Comparison of ENCODE assay signal across 8 cellular contexts in genomic region chr15:42494998-42495360, GRCh38. TPM values are rescaled to one million over a fixed set of nuclear protein-coding genes. Genes with fewer than 3 reads are reported as not detected.
DNase-seq lines count a peak whose midpoint lies in the region; ATAC-seq and TF ChIP-seq lines count a peak whose summit lies in the region.

No MANE protein-coding gene starts in this region.

- H3K79me2 ChIP-seq in DND-41 (ENCODE audit: insufficient read depth, low read length) = peaks cover 46% of the 10 kb centered on the region
- H3K79me2 ChIP-seq in osteoblast (ENCODE audit: insufficient read depth, low read length) = peaks cover 44% of the 10 kb centered on the region

- H3K27me3 Mint-ChIP-seq in activated naive CD8-positive, alpha-beta T cell treated with anti-CD3 and anti-CD28 coated beads, Interleukin-2, amount 50 U/mL, for 24 hours = no peaks in the 10 kb centered on the region

- peak overlapping the region; percentile 91 for H3K27ac Mint-ChIP-seq in activated naive CD8-positive, alpha-beta T cell treated with anti-CD3 and anti-CD28 coated beads, Interleukin-2, amount 50 U/mL, for 24 hours

- peak overlapping the region; percentile 97 for H3K4me3 Mint-ChIP-seq in activated naive CD8-positive, alpha-beta T cell treated with anti-CD3 and anti-CD28 coated beads, Interleukin-2, amount 50 U/mL, for 24 hours

- ATAC-seq in DND-41 (ENCODE audit: insufficient read depth, low read depth) (no peak; the same call in 2 of the 3 replicates), HG02885 (IDR thresholded peaks at IDR 0.05; ENCODE audit: poor library complexity, unreplicated experiment) (no peak), GM19324 (IDR thresholded peaks at IDR 0.05; ENCODE audit: low FRiP score, unreplicated experiment) (no peak), HG03432 (IDR thresholded peaks at IDR 0.05; ENCODE audit: unreplicated experiment) (no peak)
- no peak for ATAC-seq in activated naive CD8-positive, alpha-beta T cell treated with anti-CD3 and anti-CD28 coated beads, Interleukin-2, amount 50 U/mL, for 24 hours

- H3K9me3 ChIP-seq in DND-41 (ENCODE audit: insufficient read depth, low read length, severe bottlenecking) = no peaks in the 10 kb centered on the region
- no peaks in the 10 kb centered on the region for H3K9me3 ChIP-seq in cardiac muscle cell (ENCODE audit: low read depth)
- no peaks in the 10 kb centered on the region for H3K9me3 ChIP-seq in osteoblast (ENCODE audit: low read depth, low read length)

- H4K20me1 ChIP-seq in DND-41 (ENCODE audit: insufficient read depth, low read length) (no peaks in the 10 kb centered on the region), osteoblast (ENCODE audit: insufficient read depth, low read length) (no peaks in the 10 kb centered on the region)

- H3K27ac ChIP-seq in DND-41 (ENCODE audit: low read length) (peak overlapping the region; percentile 28), cardiac muscle cell (peak overlapping the region; percentile 85), osteoblast (ENCODE audit: low read depth, low read length) (peak overlapping the region; percentile 94)

- peak overlapping the region; percentile 63 for H3K9ac ChIP-seq in DND-41 (ENCODE audit: low read depth, low read length)

- TF ChIP-seq CTCF in DND-41 (IDR thresholded peaks at IDR 0.05; ENCODE audit: borderline replicate concordance, extremely low read depth, low read length, poor library complexity, severe bottlenecking) = no peak
- TF ChIP-seq CTCF in cardiac muscle cell (IDR thresholded peaks at IDR 0.05; ENCODE audit: low read depth, low read length) = no peak
- no peak for TF ChIP-seq CTCF in osteoblast (IDR thresholded peaks at IDR 0.05; ENCODE audit: extremely low read depth, low read depth, low read length)

- peaks cover 5% of the 10 kb centered on the region for H3K36me3 Mint-ChIP-seq in activated naive CD8-positive, alpha-beta T cell treated with anti-CD3 and anti-CD28 coated beads, Interleukin-2, amount 50 U/mL, for 24 hours (ENCODE audit: low read depth)

- H3K4me2 ChIP-seq in DND-41 (ENCODE audit: insufficient read depth, low read length) (peak overlapping the region; percentile 85), osteoblast (ENCODE audit: insufficient read depth, low read length) (peak overlapping the region; percentile 96)

- no peaks in the 10 kb centered on the region for H3K36me3 ChIP-seq in DND-41 (ENCODE audit: insufficient read depth, low read length)
- H3K36me3 ChIP-seq in cardiac muscle cell = no peaks in the 10 kb centered on the region
- no peaks in the 10 kb centered on the region for H3K36me3 ChIP-seq in osteoblast (ENCODE audit: insufficient read depth, low read length)

- H3K4me1 ChIP-seq in DND-41 (ENCODE audit: insufficient read depth, low read length) = peaks cover 39% of the 10 kb centered on the region
- H3K4me1 ChIP-seq in cardiac muscle cell (ENCODE audit: low read depth) = peaks cover 3% of the 10 kb centered on the region
- H3K4me1 ChIP-seq in osteoblast (ENCODE audit: insufficient read depth, low read length) = peaks cover 28% of the 10 kb centered on the region

- DNase-seq in DND-41 (no peak), Kasumi-1 (lab: John Stamatoyannopoulos, UW) (peak; percentile 2 to 16), cardiac muscle cell (ENCODE audit: low read depth in 1 of 2, low spot score in 1 of 2) (peak in 1 of 2 donors; percentile 80), osteoblast (ENCODE audit: insufficient read length, low spot score, missing footprints) (peak; percentile 94)
- peak; percentile 36 for DNase-seq in activated naive CD8-positive, alpha-beta T cell treated with anti-CD3 and anti-CD28 coated beads, Interleukin-2, amount 50 U/mL, for 24 hours

- H3K27me3 ChIP-seq in DND-41 (ENCODE audit: insufficient read depth, low read length, poor library complexity) = no peaks in the 10 kb centered on the region
- no peaks in the 10 kb centered on the region for H3K27me3 ChIP-seq in cardiac muscle cell
- no peaks in the 10 kb centered on the region for H3K27me3 ChIP-seq in osteoblast (ENCODE audit: insufficient read depth, low read length)

- peaks cover 68% of the 10 kb centered on the region for H3K4me1 Mint-ChIP-seq in activated naive CD8-positive, alpha-beta T cell treated with anti-CD3 and anti-CD28 coated beads, Interleukin-2, amount 50 U/mL, for 24 hours

- peak overlapping the region; percentile 78 for H2AFZ ChIP-seq in DND-41 (ENCODE audit: low read depth, low read length)
- peak overlapping the region; percentile 78 for H2AFZ ChIP-seq in osteoblast (ENCODE audit: low read length)

- no peaks in the 10 kb centered on the region for H3K9me3 Mint-ChIP-seq in activated naive CD8-positive, alpha-beta T cell treated with anti-CD3 and anti-CD28 coated beads, Interleukin-2, amount 50 U/mL, for 24 hours

- peak overlapping the region; percentile 48 to 72; a peak in 3 of 4 replicates for H3K4me3 ChIP-seq in DND-41 (ENCODE audit: low read depth in 1 of 2, low read length in 2 of 2)
- H3K4me3 ChIP-seq in cardiac muscle cell = peak overlapping the region; percentile 44
- H3K4me3 ChIP-seq in osteoblast (ENCODE audit: insufficient read depth, low read length) = peak overlapping the region; percentile 80

RNA-seq across cellular contexts. Expression of gene SNAP23, which starts 0.5 kb away (rescaled TPM):
- total RNA-seq in cardiac muscle cell = 13.3 and 30.2 TPM in 2 replicates
- 17.8 and 31.2 TPM in 2 replicates for polyA plus RNA-seq in cardiac muscle cell
- 81.4 and 87.5 TPM in 2 replicates for total RNA-seq in osteoblast

RNA-seq across cellular contexts. Expression of gene ZNF106, which starts 4.0 kb away (rescaled TPM):
- total RNA-seq in cardiac muscle cell = 19.8 and 32.3 TPM in 2 replicates
- polyA plus RNA-seq in cardiac muscle cell = 29.5 and 39.2 TPM in 2 replicates
- total RNA-seq in osteoblast = 89.0 and 94.6 TPM in 2 replicates

RNA-seq across cellular contexts. Expression of gene LRRC57, which starts 53.6 kb away (rescaled TPM):
- 7.5 and 20.3 TPM in 2 replicates for total RNA-seq in cardiac muscle cell
- 10.7 and 18.0 TPM in 2 replicates for polyA plus RNA-seq in cardiac muscle cell
- 16.3 and 17.4 TPM in 2 replicates for total RNA-seq in osteoblast

RNA-seq across cellular contexts. Expression of gene HAUS2, which starts 53.7 kb away (rescaled TPM):
- total RNA-seq in cardiac muscle cell (19.1 and 26.9 TPM in 2 replicates), osteoblast (18.5 and 20.6 TPM in 2 replicates)
- 12.1 and 16.6 TPM in 2 replicates for polyA plus RNA-seq in cardiac muscle cell

Comparison
In these comparisons a context has a peak if more than half of its experiments do, and no peak if none do; other contexts are left out.
1. H3K27ac ChIP-seq: peak in every context shown above with its lines; median percentile 94 in osteoblast; 85 in cardiac muscle cell; 28 in DND-41.